Comparison of ENCODE assay signal across 1 cellular context in genomic region chr1:214605933-214606925, GRCh38.
TF ChIP-seq lines count a peak whose summit lies in the region.

No MANE protein-coding gene starts in this region.

TF ChIP-seq in K562, 482 proteins besides CTCF, POLR2A, EP300 and RAD21:
- TF ChIP-seq RBFOX2 (IDR thresholded peaks at IDR 0.05; ENCODE audit: low read depth, low read length) (peak; percentile 67), ZBTB33 (CRISPR knock-in tag; IDR thresholded peaks at IDR 0.05) (peak; percentile 77; the same call in 1 of the 2 replicates), POLR2G (IDR thresholded peaks at IDR 0.05; ENCODE audit: low read depth, low read length) (0 out of 2 replicates have a peak, but pooled peaks have one; percentile 15)
